Comparison of ENCODE assay signal across 8 cellular contexts in the genomic region with DNA sequence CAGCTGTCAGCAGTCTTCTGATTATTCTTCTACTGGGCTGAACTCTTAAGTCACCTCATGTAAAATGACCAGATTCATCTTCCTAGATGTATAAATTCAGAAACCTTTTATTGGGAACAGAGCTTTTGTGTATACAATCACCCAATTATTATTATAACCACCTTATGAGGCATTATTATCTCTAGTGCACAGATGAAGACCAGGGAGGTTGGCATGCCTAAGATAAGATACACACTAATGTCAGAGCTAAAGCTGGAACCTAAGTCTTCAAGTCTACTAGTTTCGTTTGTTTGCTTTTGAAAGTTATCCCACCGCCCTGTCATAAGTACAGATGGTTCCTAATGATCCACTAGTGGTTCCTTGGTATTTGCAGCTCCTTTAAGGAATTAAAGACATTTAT. TPM values are rescaled to one million over a fixed set of nuclear protein-coding genes. Genes with fewer than 3 reads are reported as not detected.
"Had no signal": no experiment of that assay in that cellular context is flagged by ENCODE, and none has a peak within 500 bp of the region (broad histone marks: within the 10 kb centered on the region; RNA-seq: fewer than 3 reads in every experiment).

No MANE protein-coding gene starts in this region.

- H3K4me3 ChIP-seq: GM23338 had no signal

- FAIRE-seq: H1 had no signal

- H3K4me2 ChIP-seq: GM23338 had no signal

- H2AFZ ChIP-seq: GM23338 had no signal

- DNase-seq: H9, KG1 had no signal

- H3K27ac ChIP-seq: HL-60 had no signal

- ATAC-seq: GM23338 had no signal

RNA-seq across cellular contexts. Expression of a gene that starts 14.2 kb away (rescaled TPM):
- total RNA-seq: GM23338, H1, H9, HepG2, HT1080 had no signal
- polyA plus RNA-seq: GM23338, H1, HepG2, IgD-negative memory B cell had no signal
